Comparison of ENCODE assay signal across 11 cellular contexts in the genomic region with DNA sequence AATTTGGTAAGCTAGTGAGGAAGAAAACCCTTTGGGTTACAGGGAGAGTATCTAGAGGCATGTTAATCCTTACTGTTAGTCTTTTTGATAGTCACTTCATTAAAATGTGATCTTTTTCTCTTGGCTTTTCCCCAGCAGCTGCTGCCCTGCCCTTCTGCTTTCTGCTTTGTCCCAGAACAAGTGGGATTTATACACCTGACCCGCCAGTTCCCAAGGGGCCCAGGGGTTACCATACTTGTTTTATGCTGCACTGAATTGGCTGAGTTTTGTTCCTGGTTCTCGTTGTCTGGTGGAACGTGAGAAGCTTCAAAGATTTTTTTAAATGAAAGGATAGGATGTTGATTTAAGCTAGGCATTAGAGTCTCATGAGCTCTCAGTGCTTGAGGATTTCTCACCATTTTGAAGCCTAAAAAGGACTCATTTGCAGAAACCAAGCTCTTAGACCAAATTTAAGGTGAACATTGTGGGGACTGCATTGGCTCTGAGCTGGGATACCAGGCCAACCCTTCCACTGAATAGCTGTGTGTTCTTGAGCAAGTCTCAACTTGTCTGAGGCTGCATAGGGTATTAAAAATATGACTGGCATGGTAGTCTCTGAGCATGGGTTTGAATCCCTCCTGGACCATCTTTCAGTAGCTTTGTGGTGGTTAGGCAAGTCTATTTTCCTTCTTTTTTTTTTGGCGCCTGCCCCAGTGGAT. TPM values are rescaled to one million over a fixed set of nuclear protein-coding genes. Genes with fewer than 3 reads are reported as not detected.
DNase-seq lines count a peak whose midpoint lies in the region; ATAC-seq and TF ChIP-seq lines count a peak whose summit lies in the region.
"Had no signal": no experiment of that assay in that cellular context is flagged by ENCODE, and none has a peak within 500 bp of the region (broad histone marks: within the 10 kb centered on the region; RNA-seq: fewer than 3 reads in every experiment).

No MANE protein-coding gene starts in this region.

- H3K27ac Mint-ChIP-seq in activated naive CD4-positive, alpha-beta T cell treated with anti-CD3 and anti-CD28 coated beads, Interleukin-2, amount 50 U/mL, for 72 hours = peak overlapping the region; percentile 73 to 77
- H3K27ac Mint-ChIP-seq in mesothelial cell of epicardium = peak overlapping the region; percentile 89

- H3K9me3 ChIP-seq in right atrium auricular region = no peaks in the 10 kb centered on the region

- H3K4me3 Mint-ChIP-seq in mesothelial cell of epicardium = no peak overlapping the region

- no peaks in the 10 kb centered on the region for H3K36me3 ChIP-seq in right atrium auricular region
- H3K36me3 ChIP-seq in urinary bladder (ENCODE audit: insufficient read depth) = no peaks in the 10 kb centered on the region

- 75% methylated on average over 4 of the region's 4 CpGs for WGBS in urinary bladder

- intact Hi-C loops in Right ventricle myocardium superior (cut with DNase I) = loop anchor here (10.0 kb wide), 1 partner anchor 114 kb away; a partner anchor contains a TSS

- H3K4me1 ChIP-seq in right atrium auricular region = peaks cover 0 to 32% of the 10 kb centered on the region in 2 donors
- no peaks in the 10 kb centered on the region for H3K4me1 ChIP-seq in urinary bladder (ENCODE audit: insufficient read depth)

- H3K27me3 Mint-ChIP-seq in mesothelial cell of epicardium (ENCODE audit: low read depth) = no peaks in the 10 kb centered on the region

- ATAC-seq in Right ventricle myocardium superior (ENCODE audit: poor library complexity) = no peak
- no peak for ATAC-seq in activated naive CD4-positive, alpha-beta T cell treated with anti-CD3 and anti-CD28 coated beads, Interleukin-2, amount 50 U/mL, for 72 hours
- ATAC-seq in GM18861 (IDR thresholded peaks at IDR 0.05; ENCODE audit: unreplicated experiment) = no peak

- H3K36me3 Mint-ChIP-seq in activated naive CD4-positive, alpha-beta T cell treated with anti-CD3 and anti-CD28 coated beads, Interleukin-2, amount 50 U/mL, for 72 hours = peaks cover 0 to 6% of the 10 kb centered on the region in 2 donors
- no peaks in the 10 kb centered on the region for H3K36me3 Mint-ChIP-seq in mesothelial cell of epicardium

- H3K4me1 Mint-ChIP-seq in mesothelial cell of epicardium = peaks cover 21% of the 10 kb centered on the region

- TF ChIP-seq CTCF in right atrium auricular region (IDR thresholded peaks at IDR 0.05) (no peak), mesothelial cell of epicardium (IDR thresholded peaks at IDR 0.05; ENCODE audit: unreplicated experiment) (no peak)

- H3K27ac ChIP-seq in right atrium auricular region (peak overlapping the region; percentile 64 to 74), urinary bladder (ENCODE audit: low read depth) (peak overlapping the region; percentile 14)

- DNase-seq in right atrium auricular region (ENCODE audit: low spot score) (no peak), Right ventricle myocardium superior (no peak), mesothelial cell of epicardium (ENCODE audit: low spot score in 2 of 2, unreplicated experiment in 2 of 2) (no peak), NCI-H2029 (lab: John Stamatoyannopoulos, UW) (no peak)
- no peak for DNase-seq in activated naive CD4-positive, alpha-beta T cell treated with anti-CD3 and anti-CD28 coated beads, Interleukin-2, amount 50 U/mL, for 72 hours (ENCODE audit: low spot score in 2 of 2)
- no peak for DNase-seq in stimulated activated CD4-positive, alpha-beta T cell treated with anti-CD3 and anti-CD28 coated beads, Interleukin-2, amount 100 ng/mL, for 24 hours
- DNase-seq: activated effector memory CD4-positive, alpha-beta T cell treated with anti-CD3 and anti-CD28 coated beads, Interleukin-2, amount 50 U/mL, for 16 hours; MV-4-11; SIG-M5 had no signal

- H3K9me3 Mint-ChIP-seq in activated naive CD4-positive, alpha-beta T cell treated with anti-CD3 and anti-CD28 coated beads, Interleukin-2, amount 50 U/mL, for 72 hours = no peaks in the 10 kb centered on the region
- H3K9me3 Mint-ChIP-seq in mesothelial cell of epicardium = no peaks in the 10 kb centered on the region

- no peaks in the 10 kb centered on the region for H3K27me3 ChIP-seq in right atrium auricular region

- H3K4me3 ChIP-seq in right atrium auricular region = no peak overlapping the region
- H3K4me3 ChIP-seq in urinary bladder (ENCODE audit: low read depth, low read length) = no peak overlapping the region

RNA-seq across cellular contexts. Expression of a gene that starts 6.6 kb away (rescaled TPM):
- total RNA-seq in right atrium auricular region (1 to 10 TPM; 7.5 to 9.8 TPM), Right ventricle myocardium superior (8.5 TPM), mesothelial cell of epicardium (109 to 121 TPM (median 117 TPM) in 3 replicates), urinary bladder (31.5 TPM)
- 10 to 100 TPM; 46.8 to 66.2 TPM for total RNA-seq in activated naive CD4-positive, alpha-beta T cell treated with anti-CD3 and anti-CD28 coated beads, Interleukin-2, amount 50 U/mL, for 72 hours
- 16.3 TPM for polyA plus RNA-seq in urinary bladder

RNA-seq across cellular contexts. Expression of a gene that starts 58.7 kb away (rescaled TPM):
- total RNA-seq in right atrium auricular region (10 to 100 TPM; 17.6 to 26.8 TPM), Right ventricle myocardium superior (17.7 TPM), mesothelial cell of epicardium (27.4 to 28.6 TPM (median 27.8 TPM) in 3 replicates), urinary bladder (23.3 TPM)
- total RNA-seq in activated naive CD4-positive, alpha-beta T cell treated with anti-CD3 and anti-CD28 coated beads, Interleukin-2, amount 50 U/mL, for 72 hours = 10 to 100 TPM; 14.5 to 23.9 TPM
- polyA plus RNA-seq in urinary bladder = 31.1 TPM
